Comparison of ENCODE assay signal across 1 cellular context in genomic region chr19:48835734-48836088, GRCh38.
TF ChIP-seq lines count a peak whose summit lies in the region.

No MANE protein-coding gene starts in this region.

TF ChIP-seq in GM12878, 131 proteins besides CTCF, POLR2A, EP300 and RAD21 (continued from another document):
- TF ChIP-seq MYC (IDR thresholded peaks at IDR 0.05; ENCODE audit: insufficient read depth, insufficient read length, insufficient replicate concordance, low read length, severe bottlenecking) (no peak), ZZZ3 (IDR thresholded peaks at IDR 0.05; ENCODE audit: control insufficient read depth, insufficient read length, low read depth) (no peak), PKNOX1 (IDR thresholded peaks at IDR 0.05) (peak; percentile 69), IKZF2 (IDR thresholded peaks at IDR 0.05) (peak; percentile 14 to 50; a peak in 1 of 4 replicates), TBL1XR1 (IDR thresholded peaks at IDR 0.05; ENCODE audit: low read depth, low read length) (no peak), WRNIP1 (IDR thresholded peaks at IDR 0.05; ENCODE audit: borderline replicate concordance, low read depth, low read length) (no peak), BCL11A (IDR thresholded peaks at IDR 0.05; ENCODE audit: low read depth, low read length) (no peak), SRF (IDR thresholded peaks at IDR 0.05; ENCODE audit: low read depth in 2 of 2, low read length in 2 of 2) (no peak), NBN (IDR thresholded peaks at IDR 0.05) (peak; percentile 78; the same call in 1 of the 2 replicates), PML (IDR thresholded peaks at IDR 0.05; ENCODE audit: low read length) (no peak), CHD4 (IDR thresholded peaks at IDR 0.05) (no peak), RB1 (IDR thresholded peaks at IDR 0.05; ENCODE audit: borderline replicate concordance) (no peak)
TF ChIP-seq in GM12878: peak in this region for 38.
